Comparison of ENCODE assay signal across 24 cellular contexts in genomic region chr9:19186240-19186639, GRCh38. TPM values are rescaled to one million over a fixed set of nuclear protein-coding genes. Genes with fewer than 3 reads are reported as not detected.
DNase-seq lines count a peak whose midpoint lies in the region; ATAC-seq and TF ChIP-seq lines count a peak whose summit lies in the region.
"Had no signal": no experiment of that assay in that cellular context is flagged by ENCODE, and none has a peak within 500 bp of the region (broad histone marks: within the 10 kb centered on the region; RNA-seq: fewer than 3 reads in every experiment).

No MANE protein-coding gene starts in this region.

- POLR2A ChIA-PET in CD8-positive, alpha-beta T cell (lab: Charles Lee) = no interaction called here
- POLR2A ChIA-PET in RWPE1 (lab: Yijun Ruan, JAX; ENCODE audit: low non-redundant PET) = no interaction called here
- POLR2A ChIA-PET in CD4-positive, alpha-beta T cell (lab: Charles Lee) = no interaction called here

- H3K9me3 Mint-ChIP-seq in CD8-positive, alpha-beta T cell = no peaks in the 10 kb centered on the region
- no peaks in the 10 kb centered on the region for H3K9me3 Mint-ChIP-seq in CD4-positive, alpha-beta T cell
- H3K9me3 Mint-ChIP-seq: activated naive CD4-positive, alpha-beta T cell treated with anti-CD3 and anti-CD28 coated beads for 36 hours; memory B cell; naive thymus-derived CD4-positive, alpha-beta T cell had no signal

- DNase-seq in CD8-positive, alpha-beta T cell = no peak
- peak; percentile 20 for DNase-seq in RWPE1 (ENCODE audit: low spot score)
- DNase-seq in epithelial cell of prostate (ENCODE audit: low read depth, low spot score) = no peak
- no peak for DNase-seq in omental fat pad (ENCODE audit: low spot score)
- DNase-seq in CD4-positive, alpha-beta T cell = no peak
- DNase-seq in NCI-H526 (lab: John Stamatoyannopoulos, UW) = no peak
- DNase-seq in NCI-H345 treated with DMSO at 0.1 percent for 48 hours (lab: John Stamatoyannopoulos, UW; ENCODE audit: unreplicated experiment) = no peak
- DNase-seq: activated CD4-positive, alpha-beta T cell treated with anti-CD3 and anti-CD28 coated beads for 48 hours; activated naive CD4-positive, alpha-beta T cell treated with anti-CD3 and anti-CD28 coated beads for 36 hours; activated T-cell treated with anti-CD3 and anti-CD28 coated beads for 4 hours; AML-193; brain microvascular endothelial cell; dorsolateral prefrontal cortex; Kasumi-1; naive thymus-derived CD4-positive, alpha-beta T cell; NCI-H1417 treated with DMSO at 0.1 percent for 48 hours; NCI-H748 treated with DMSO at 0.1 percent for 48 hours; PC-3; posterior cingulate gyrus; stimulated activated CD4-positive, alpha-beta T cell treated with anti-CD3 and anti-CD28 coated beads, Interleukin-4, amount 100 ng/mL, for 1 hour had no signal

- H3K27me3 Mint-ChIP-seq in CD8-positive, alpha-beta T cell (ENCODE audit: low read depth) = no peaks in the 10 kb centered on the region
- no peaks in the 10 kb centered on the region for H3K27me3 Mint-ChIP-seq in CD4-positive, alpha-beta T cell

- peaks cover 25% of the 10 kb centered on the region for H3K4me1 Mint-ChIP-seq in CD8-positive, alpha-beta T cell (ENCODE audit: low read depth)
- peaks cover 13% of the 10 kb centered on the region for H3K4me1 Mint-ChIP-seq in CD4-positive, alpha-beta T cell (ENCODE audit: low read depth)

- CTCF ChIA-PET in CD8-positive, alpha-beta T cell (lab: Charles Lee) = interaction anchor here (1.5 kb wide), 1 partner anchor 44 kb away, joined by 3 read pairs; the partner anchor contains the start of gene DENND4C
- CTCF ChIA-PET in RWPE1 (lab: Yijun Ruan, JAX) = interaction anchor here (0.5 kb wide), 1 partner anchor 108 kb away, joined by 3 read pairs; no protein-coding TSS in a partner anchor
- CTCF ChIA-PET in CD4-positive, alpha-beta T cell (lab: Charles Lee) = no interaction called here

- H3K4me3 ChIP-seq in CD8-positive, alpha-beta T cell (ENCODE audit: low read depth, low read length) = no peak overlapping the region
- H3K4me3 ChIP-seq: dorsolateral prefrontal cortex, suprapubic skin had no signal

- H3K4me3 Mint-ChIP-seq in CD8-positive, alpha-beta T cell = no peak overlapping the region
- no peak overlapping the region for H3K4me3 Mint-ChIP-seq in CD4-positive, alpha-beta T cell
- H3K4me3 Mint-ChIP-seq: activated naive CD4-positive, alpha-beta T cell treated with anti-CD3 and anti-CD28 coated beads for 36 hours; memory B cell; naive thymus-derived CD4-positive, alpha-beta T cell had no signal

- intact Hi-C loops in CD8-positive, alpha-beta T cell (cut with DNase I, micrococcal nuclease) = no loop called here
- intact Hi-C loops in CD4-positive, alpha-beta T cell (cut with DNase I, micrococcal nuclease) = loop anchor here in 1 of 2 experiments (5.0 kb wide), 1 partner anchor 41 kb away; no protein-coding TSS in a partner anchor

- peak overlapping the region; percentile 41 for H3K27ac Mint-ChIP-seq in CD8-positive, alpha-beta T cell
- H3K27ac Mint-ChIP-seq in CD4-positive, alpha-beta T cell = no peak overlapping the region
- H3K27ac Mint-ChIP-seq: activated naive CD4-positive, alpha-beta T cell treated with anti-CD3 and anti-CD28 coated beads for 36 hours; memory B cell had no signal

- no peak for TF ChIP-seq CTCF in CD8-positive, alpha-beta T cell (IDR thresholded peaks at IDR 0.05)
- TF ChIP-seq CTCF in RWPE1 (conservative IDR thresholded peaks at IDR 0.05; ENCODE audit: low read depth) (no peak), omental fat pad (IDR thresholded peaks at IDR 0.05) (no peak)
- TF ChIP-seq CTCF in CD4-positive, alpha-beta T cell (IDR thresholded peaks at IDR 0.05) = no peak

- no peak overlapping the region for H3K27ac ChIP-seq in CD8-positive, alpha-beta T cell (ENCODE audit: low read depth, low read length)
- H3K27ac ChIP-seq in RWPE1 (peak overlapping the region; percentile 99), epithelial cell of prostate (peak overlapping the region; percentile 86)
- no peak overlapping the region for H3K27ac ChIP-seq in CD4-positive, alpha-beta T cell (ENCODE audit: low read depth, low read length)
- H3K27ac ChIP-seq: brain microvascular endothelial cell, dorsolateral prefrontal cortex had no signal

- no peaks in the 10 kb centered on the region for H3K27me3 ChIP-seq in CD8-positive, alpha-beta T cell (ENCODE audit: insufficient read depth, low read length)
- H3K27me3 ChIP-seq in CD4-positive, alpha-beta T cell (ENCODE audit: control insufficient read depth, insufficient read depth, low read length) = no peaks in the 10 kb centered on the region
- H3K27me3 ChIP-seq: brain microvascular endothelial cell, dorsolateral prefrontal cortex, suprapubic skin had no signal

- H3K36me3 Mint-ChIP-seq in CD8-positive, alpha-beta T cell = no peaks in the 10 kb centered on the region
- no peaks in the 10 kb centered on the region for H3K36me3 Mint-ChIP-seq in CD4-positive, alpha-beta T cell (ENCODE audit: low read depth)
- H3K36me3 Mint-ChIP-seq: naive thymus-derived CD4-positive, alpha-beta T cell had no signal

- no peak for ATAC-seq in CD8-positive, alpha-beta T cell
- ATAC-seq in omental fat pad (ENCODE audit: low FRiP score) (peak; percentile 27), GM21528 (IDR thresholded peaks at IDR 0.05; ENCODE audit: low FRiP score, unreplicated experiment) (no peak)
- ATAC-seq in CD4-positive, alpha-beta T cell (ENCODE audit: poor library complexity) = no peak
- ATAC-seq: HCT116; naive thymus-derived CD4-positive, alpha-beta T cell; PC-3 had no signal

- H3K9me3 ChIP-seq in CD8-positive, alpha-beta T cell (ENCODE audit: low read length) = no peaks in the 10 kb centered on the region
- H3K9me3 ChIP-seq in CD4-positive, alpha-beta T cell (ENCODE audit: control insufficient read depth, low read length) = no peaks in the 10 kb centered on the region
- H3K9me3 ChIP-seq: suprapubic skin had no signal

- peaks cover 30% of the 10 kb centered on the region for H3K4me1 ChIP-seq in CD8-positive, alpha-beta T cell (ENCODE audit: insufficient read depth, low read length)

- no peaks in the 10 kb centered on the region for H3K36me3 ChIP-seq in CD8-positive, alpha-beta T cell (ENCODE audit: insufficient read depth, low read length)
- H3K36me3 ChIP-seq: brain microvascular endothelial cell, suprapubic skin had no signal

RNA-seq across cellular contexts. Expression of gene DENND4C, which starts 44.3 kb away (rescaled TPM):
- 10 to 100 TPM; 27.4 to 29.8 TPM for total RNA-seq in CD8-positive, alpha-beta T cell
- 100 to 1,000 TPM in 3 of 4 donors, 10 to 100 TPM in 1; 80.0 to 133 (median 113) TPM for total RNA-seq in omental fat pad
- total RNA-seq in CD4-positive, alpha-beta T cell = 10 to 100 TPM; 32.5 to 34.1 TPM

RNA-seq across cellular contexts. Expression of gene PLIN2, which starts 58.9 kb away (rescaled TPM):
- total RNA-seq in CD8-positive, alpha-beta T cell = 10 to 100 TPM; 47.1 to 47.7 TPM
- total RNA-seq in omental fat pad = 1,000 to 10,000 TPM in 2 of 4 donors, 100 to 1,000 TPM in 2; 260 to 1,398 (median 845) TPM
- 10 to 100 TPM; 68.8 to 70.7 TPM for total RNA-seq in CD4-positive, alpha-beta T cell

Comparison
In these comparisons a context has a peak if more than half of its experiments do, and no peak if none do; other contexts are left out.
1. H3K27ac ChIP-seq: peak in RWPE1 (single experiment) and epithelial cell of prostate (single experiment); none in CD8-positive, alpha-beta T cell (single experiment) and CD4-positive, alpha-beta T cell (single experiment).